7 cellular contexts compared by ENCODE assay signal in genomic region chr1:44699375-44699774, GRCh38. TPM values are rescaled to one million over a fixed set of nuclear protein-coding genes. Genes with fewer than 3 reads are reported as not detected.
"Had no signal": no experiment of that assay in that cellular context is flagged by ENCODE, and none has a peak within 500 bp of the region (broad histone marks: within the 10 kb centered on the region; RNA-seq: fewer than 3 reads in every experiment).

No MANE protein-coding gene starts in this region.

RNA-seq across cellular contexts. Expression of gene ARMH1, which starts 24.9 kb away (rescaled TPM):
- total RNA-seq: H4 had no signal
- polyA plus RNA-seq: GM23338 had no signal

RNA-seq across cellular contexts. Expression of gene RNU5D-1, which starts 31.6 kb away (rescaled TPM):
- total RNA-seq: GM23248, GM23338, H1, H4, H7, H9, HFFc6 had no signal
- polyA plus RNA-seq: GM23248, GM23338 had no signal
